In the genomic region with DNA sequence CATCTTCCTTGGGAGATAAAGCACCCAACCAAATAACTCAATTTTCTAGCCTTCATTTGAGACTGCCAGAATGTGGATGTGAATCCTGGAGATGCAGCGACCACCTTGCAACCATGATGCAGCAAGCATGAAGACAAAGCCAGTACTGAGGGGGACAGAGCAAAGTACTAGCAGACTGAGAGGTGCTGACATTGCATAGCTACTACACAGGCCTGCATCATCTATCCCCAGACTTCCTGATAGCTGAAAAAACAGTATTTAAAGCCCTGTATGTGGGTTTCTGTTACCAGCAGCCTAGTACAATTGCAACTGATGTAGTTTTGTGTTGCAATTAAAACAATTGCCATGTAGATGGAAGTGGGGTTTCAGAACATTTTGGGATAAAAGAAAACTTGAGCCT, we compare ENCODE assay signal across 37 cellular contexts.
"Had no signal": no experiment of that assay in that cellular context is flagged by ENCODE, and none has a peak within 500 bp of the region (broad histone marks: within the 10 kb centered on the region; RNA-seq: fewer than 3 reads in every experiment).

No MANE protein-coding gene starts in this region.

- ATAC-seq: activated CD4-positive, alpha-beta T cell treated with anti-CD3 and anti-CD28 coated beads for 36 hours; activated CD4-positive, CD25-positive, alpha-beta regulatory T cell treated with anti-CD3 and anti-CD28 coated beads, Interleukin-2, amount 50 U/mL, for 24 hours; activated CD8-positive, alpha-beta memory T cell treated with anti-CD3 and anti-CD28 coated beads, Interleukin-2, amount 10 ng/mL, durations not matched to agents 7 days and 5 days; activated CD8-positive, alpha-beta T cell treated with anti-CD3 and anti-CD28 coated beads, Interleukin-2, amount 10 ng/mL, durations not matched to agents 7 days and 5 days; activated naive CD8-positive, alpha-beta T cell treated with anti-CD3 and anti-CD28 coated beads, Interleukin-2, amount 50 U/mL, for 24 hours; WTC11 had no signal

- H3K4me1 Mint-ChIP-seq: activated CD4-positive, alpha-beta memory T cell treated with anti-CD3 and anti-CD28 coated beads, Interleukin-2, amount 10 ng/mL, durations not matched to agents 7 days and 5 days; activated CD4-positive, alpha-beta T cell treated with anti-CD3 and anti-CD28 coated beads for 36 hours; activated CD4-positive, alpha-beta T cell treated with anti-CD3 and anti-CD28 coated beads, Interleukin-2, amount 10 ng/mL, durations not matched to agents 7 days and 5 days; activated CD8-positive, alpha-beta memory T cell treated with anti-CD3 and anti-CD28 coated beads, Interleukin-2, amount 10 ng/mL, durations not matched to agents 7 days and 5 days; activated naive CD4-positive, alpha-beta T cell treated with anti-CD3 and anti-CD28 coated beads, Interleukin-2, amount 10 ng/mL, durations not matched to agents 7 days and 5 days; activated naive CD4-positive, alpha-beta T cell treated with anti-CD3 and anti-CD28 coated beads, Interleukin-2, amount 50 U/mL, for 24 hours; activated naive CD8-positive, alpha-beta T cell treated with anti-CD3 and anti-CD28 coated beads, Interleukin-2, amount 10 ng/mL, durations not matched to agents 7 days and 5 days; activated naive CD8-positive, alpha-beta T cell treated with anti-CD3 and anti-CD28 coated beads, Interleukin-2, amount 50 U/mL, for 24 hours; brain; central memory CD8-positive, alpha-beta T cell; WTC11 had no signal

- H3K4me3 ChIP-seq: ascending aorta, cardiac muscle cell had no signal

- H3K27ac Mint-ChIP-seq: activated CD4-positive, alpha-beta memory T cell treated with anti-CD3 and anti-CD28 coated beads, Interleukin-2, amount 10 ng/mL, durations not matched to agents 7 days and 5 days; activated CD4-positive, alpha-beta T cell treated with anti-CD3 and anti-CD28 coated beads for 36 hours; activated CD4-positive, alpha-beta T cell treated with anti-CD3 and anti-CD28 coated beads, Interleukin-2, amount 10 ng/mL, durations not matched to agents 7 days and 5 days; activated CD8-positive, alpha-beta memory T cell treated with anti-CD3 and anti-CD28 coated beads, Interleukin-2, amount 10 ng/mL, durations not matched to agents 7 days and 5 days; activated CD8-positive, alpha-beta T cell treated with anti-CD3 and anti-CD28 coated beads, Interleukin-2, amount 10 ng/mL, durations not matched to agents 7 days and 5 days; activated naive CD4-positive, alpha-beta T cell treated with anti-CD3 and anti-CD28 coated beads, Interleukin-2, amount 10 ng/mL, durations not matched to agents 7 days and 5 days; activated naive CD4-positive, alpha-beta T cell treated with anti-CD3 and anti-CD28 coated beads, Interleukin-2, amount 50 U/mL, for 24 hours; activated naive CD8-positive, alpha-beta T cell; activated naive CD8-positive, alpha-beta T cell treated with anti-CD3 and anti-CD28 coated beads, Interleukin-2, amount 10 ng/mL, durations not matched to agents 7 days and 5 days; activated naive CD8-positive, alpha-beta T cell treated with anti-CD3 and anti-CD28 coated beads, Interleukin-2, amount 50 U/mL, for 24 hours; activated T-cell treated with anti-CD3 and anti-CD28 coated beads, Interleukin-2, amount 50 U/mL, for 24 hours; activated T-helper 2 cell treated with anti-CD3 and anti-CD28 coated beads, Interferon-gamma antibody, Interleukin-2, Interleukin-4, amounts not matched to agents 10 μg/mL and 5 μg/mL and 100 μg/mL, durations not matched to agents 14 hours and 24 hours and 36 hours; brain; T-helper 1 cell treated with Interleukin-12 subunit alpha and Interleukin-12 subunit beta and Interleukin-4 antibody, amounts not matched to agents 30 μg/mL and 1 μg/mL, for 36 hours; T-helper 2 cell treated with Interferon-gamma antibody and Interleukin-4, amounts not matched to agents 5 μg/mL and 100 μg/mL, for 36 hours; WTC11 had no signal

- H3K27me3 Mint-ChIP-seq: activated CD4-positive, alpha-beta memory T cell treated with anti-CD3 and anti-CD28 coated beads, Interleukin-2, amount 10 ng/mL, durations not matched to agents 7 days and 5 days; activated CD4-positive, alpha-beta T cell treated with anti-CD3 and anti-CD28 coated beads, Interleukin-2, amount 10 ng/mL, durations not matched to agents 7 days and 5 days; activated CD8-positive, alpha-beta memory T cell treated with anti-CD3 and anti-CD28 coated beads, Interleukin-2, amount 10 ng/mL, durations not matched to agents 7 days and 5 days; activated naive CD4-positive, alpha-beta T cell treated with anti-CD3 and anti-CD28 coated beads, Interleukin-2, amount 10 ng/mL, durations not matched to agents 7 days and 5 days; activated naive CD8-positive, alpha-beta T cell; activated T-cell treated with anti-CD3 and anti-CD28 coated beads, Interleukin-2, amount 50 U/mL, for 24 hours had no signal

- H3K27ac ChIP-seq: ascending aorta, cardiac muscle cell, WERI-Rb-1 had no signal

- H3K27me3 ChIP-seq: ascending aorta, cardiac muscle cell had no signal

- DNase-seq: activated CD4-positive, alpha-beta memory T cell treated with anti-CD3 and anti-CD28 coated beads, Interleukin-2, amount 10 ng/mL, durations not matched to agents 7 days and 5 days; activated CD4-positive, alpha-beta T cell treated with anti-CD3 and anti-CD28 coated beads for 1 hour; activated CD4-positive, alpha-beta T cell treated with anti-CD3 and anti-CD28 coated beads for 36 hours; activated CD4-positive, alpha-beta T cell treated with anti-CD3 and anti-CD28 coated beads for 48 hours; activated CD4-positive, alpha-beta T cell treated with anti-CD3 and anti-CD28 coated beads, Interleukin-2, amount 10 ng/mL, durations not matched to agents 7 days and 5 days; activated CD4-positive, alpha-beta T cell treated with anti-CD3 and anti-CD28 coated beads, Interleukin-2, amount 50 U/mL, for 48 hours; activated CD4-positive, CD25-positive, alpha-beta regulatory T cell; activated CD8-positive, alpha-beta memory T cell treated with anti-CD3 and anti-CD28 coated beads for 24 hours; activated CD8-positive, alpha-beta memory T cell treated with anti-CD3 and anti-CD28 coated beads, Interleukin-2, amount 10 ng/mL, durations not matched to agents 7 days and 5 days; activated CD8-positive, alpha-beta memory T cell treated with anti-CD3 and anti-CD28 coated beads, Interleukin-2, amount 50 U/mL, for 48 hours; activated CD8-positive, alpha-beta T cell treated with anti-CD3 and anti-CD28 coated beads, Interleukin-2, amount 10 ng/mL, durations not matched to agents 7 days and 5 days; activated effector memory CD4-positive, alpha-beta T cell treated with Interleukin-2 at 50 U/mL for 16 hours; activated gamma-delta T cell; activated naive CD4-positive, alpha-beta T cell treated with anti-CD3 and anti-CD28 coated beads, Interleukin-2, amount 10 ng/mL, durations not matched to agents 7 days and 5 days; activated naive CD4-positive, alpha-beta T cell treated with Interleukin-2 at 50 U/mL for 16 hours; activated naive CD8-positive, alpha-beta T cell treated with anti-CD3 and anti-CD28 coated beads, Interleukin-2, amount 10 ng/mL, durations not matched to agents 7 days and 5 days; activated naive CD8-positive, alpha-beta T cell treated with anti-CD3 and anti-CD28 coated beads, Interleukin-2, amount 50 U/mL, for 24 hours; activated T-cell treated with anti-CD3 and anti-CD28 coated beads, Interleukin-2, amount 50 U/mL, for 24 hours; activated T-cell treated with anti-CD3 and anti-CD28 coated beads, Interleukin-2, amount 50 U/mL, for 48 hours; amygdala; anterior cingulate cortex; caudate nucleus; cerebellar nuclear complex; T-helper 2 cell; T-helper 9 cell; WERI-Rb-1 had no signal

- H3K9me3 ChIP-seq: ascending aorta had no signal

- H3K4me1 ChIP-seq: ascending aorta had no signal

- H3K4me3 Mint-ChIP-seq: activated CD4-positive, alpha-beta memory T cell treated with anti-CD3 and anti-CD28 coated beads, Interleukin-2, amount 10 ng/mL, durations not matched to agents 7 days and 5 days; activated CD4-positive, alpha-beta T cell treated with anti-CD3 and anti-CD28 coated beads for 36 hours; activated CD4-positive, alpha-beta T cell treated with anti-CD3 and anti-CD28 coated beads, Interleukin-2, amount 10 ng/mL, durations not matched to agents 7 days and 5 days; activated CD8-positive, alpha-beta memory T cell treated with anti-CD3 and anti-CD28 coated beads, Interleukin-2, amount 10 ng/mL, durations not matched to agents 7 days and 5 days; activated CD8-positive, alpha-beta T cell treated with anti-CD3 and anti-CD28 coated beads, Interleukin-2, amount 10 ng/mL, durations not matched to agents 7 days and 5 days; activated naive CD4-positive, alpha-beta T cell treated with anti-CD3 and anti-CD28 coated beads, Interleukin-2, amount 10 ng/mL, durations not matched to agents 7 days and 5 days; activated naive CD4-positive, alpha-beta T cell treated with anti-CD3 and anti-CD28 coated beads, Interleukin-2, amount 50 U/mL, for 24 hours; activated naive CD8-positive, alpha-beta T cell; activated naive CD8-positive, alpha-beta T cell treated with anti-CD3 and anti-CD28 coated beads, Interleukin-2, amount 10 ng/mL, durations not matched to agents 7 days and 5 days; activated naive CD8-positive, alpha-beta T cell treated with anti-CD3 and anti-CD28 coated beads, Interleukin-2, amount 50 U/mL, for 24 hours; activated T-cell treated with anti-CD3 and anti-CD28 coated beads, Interleukin-2, amount 50 U/mL, for 24 hours; brain; central memory CD8-positive, alpha-beta T cell; T-helper 1 cell treated with Interleukin-12 subunit alpha and Interleukin-12 subunit beta and Interleukin-4 antibody, amounts not matched to agents 30 μg/mL and 1 μg/mL, for 36 hours; T-helper 2 cell treated with Interferon-gamma antibody and Interleukin-4, amounts not matched to agents 5 μg/mL and 100 μg/mL, for 36 hours; WTC11 had no signal

- H3K36me3 ChIP-seq: ascending aorta, cardiac muscle cell, WERI-Rb-1 had no signal

- H3K36me3 Mint-ChIP-seq: activated CD8-positive, alpha-beta memory T cell treated with anti-CD3 and anti-CD28 coated beads, Interleukin-2, amount 10 ng/mL, durations not matched to agents 7 days and 5 days; activated naive CD4-positive, alpha-beta T cell treated with anti-CD3 and anti-CD28 coated beads, Interleukin-2, amount 10 ng/mL, durations not matched to agents 7 days and 5 days; activated naive CD4-positive, alpha-beta T cell treated with anti-CD3 and anti-CD28 coated beads, Interleukin-2, amount 50 U/mL, for 24 hours; activated naive CD8-positive, alpha-beta T cell; activated naive CD8-positive, alpha-beta T cell treated with anti-CD3 and anti-CD28 coated beads, Interleukin-2, amount 10 ng/mL, durations not matched to agents 7 days and 5 days; brain; WTC11 had no signal

- H3K9me3 Mint-ChIP-seq: activated CD4-positive, alpha-beta memory T cell treated with anti-CD3 and anti-CD28 coated beads, Interleukin-2, amount 10 ng/mL, durations not matched to agents 7 days and 5 days; activated CD4-positive, alpha-beta T cell treated with anti-CD3 and anti-CD28 coated beads, Interleukin-2, amount 10 ng/mL, durations not matched to agents 7 days and 5 days; activated naive CD4-positive, alpha-beta T cell treated with anti-CD3 and anti-CD28 coated beads, Interleukin-2, amount 10 ng/mL, durations not matched to agents 7 days and 5 days; activated naive CD4-positive, alpha-beta T cell treated with anti-CD3 and anti-CD28 coated beads, Interleukin-2, amount 50 U/mL, for 24 hours; activated naive CD8-positive, alpha-beta T cell treated with anti-CD3 and anti-CD28 coated beads, Interleukin-2, amount 10 ng/mL, durations not matched to agents 7 days and 5 days; activated naive CD8-positive, alpha-beta T cell treated with anti-CD3 and anti-CD28 coated beads, Interleukin-2, amount 50 U/mL, for 24 hours; activated T-cell treated with anti-CD3 and anti-CD28 coated beads, Interleukin-2, amount 50 U/mL, for 24 hours; activated T-helper 2 cell treated with anti-CD3 and anti-CD28 coated beads, Interferon-gamma antibody, Interleukin-2, Interleukin-4, amounts not matched to agents 10 μg/mL and 5 μg/mL and 100 μg/mL, durations not matched to agents 14 hours and 24 hours and 36 hours; central memory CD8-positive, alpha-beta T cell; T-helper 1 cell treated with Interleukin-12 subunit alpha and Interleukin-12 subunit beta and Interleukin-4 antibody, amounts not matched to agents 30 μg/mL and 1 μg/mL, for 36 hours; T-helper 2 cell treated with Interferon-gamma antibody and Interleukin-4, amounts not matched to agents 5 μg/mL and 100 μg/mL, for 36 hours; WTC11 had no signal
